In the genomic region with DNA sequence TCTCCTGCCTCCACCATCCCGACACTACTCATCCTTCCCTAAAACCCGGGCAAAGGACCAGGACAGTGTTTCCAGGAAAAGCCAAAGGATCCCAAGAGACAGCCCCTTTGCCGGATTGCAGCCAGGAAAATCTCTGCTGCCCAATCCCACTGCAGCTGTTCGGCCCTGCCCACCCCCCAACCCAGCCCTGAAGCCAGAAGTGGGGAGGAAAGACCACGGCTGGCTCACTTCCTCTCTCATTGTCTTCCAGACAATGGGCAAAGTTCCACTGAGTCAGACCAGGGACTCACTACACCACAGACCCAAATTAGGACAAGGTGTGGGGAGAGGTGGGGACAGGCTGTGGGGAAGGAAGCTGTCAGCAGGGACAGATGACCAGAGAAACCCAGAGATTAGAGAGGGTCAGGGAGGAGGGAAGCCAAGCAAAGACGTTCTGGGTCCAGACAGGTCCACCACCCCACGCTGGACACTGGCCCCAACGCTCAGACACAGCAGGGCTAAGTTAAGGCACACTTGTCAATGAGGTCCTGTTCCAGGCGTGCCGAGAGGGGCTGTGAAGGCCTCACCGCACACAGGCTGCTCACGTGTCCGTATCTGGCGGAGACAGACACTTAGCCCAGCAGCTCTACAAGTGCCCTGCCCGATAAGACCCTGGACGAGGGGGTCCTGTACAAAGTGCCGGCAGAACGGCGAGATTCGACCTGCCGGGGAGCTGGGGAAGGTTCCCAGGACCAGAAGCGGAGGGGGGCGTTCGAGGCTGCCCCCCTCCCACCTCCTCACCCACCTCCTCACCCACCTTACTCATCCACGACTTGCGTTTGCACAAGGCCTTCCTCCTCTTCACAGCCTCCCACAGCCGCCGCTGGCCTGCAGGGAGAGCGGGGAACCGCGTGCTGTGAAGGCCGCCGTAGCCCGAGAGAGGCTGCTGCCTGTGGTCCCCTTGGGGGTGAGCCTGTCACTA, we compare ENCODE assay signal across 12 cellular contexts. TPM values are rescaled to one million over a fixed set of nuclear protein-coding genes. Genes with fewer than 3 reads are reported as not detected.
DNase-seq lines count a peak whose midpoint lies in the region; ATAC-seq and TF ChIP-seq lines count a peak whose summit lies in the region.
"Had no signal": no experiment of that assay in that cellular context is flagged by ENCODE, and none has a peak within 500 bp of the region (broad histone marks: within the 10 kb centered on the region; RNA-seq: fewer than 3 reads in every experiment).

No MANE protein-coding gene starts in this region.

- H3K4me1 Mint-ChIP-seq in nephron, result peaks cover 55% of the 10 kb centered on the region

- peak overlapping the region; percentile 78 to 97 (median 87) for H3K4me2 ChIP-seq in BLaER1 treated with 17β-estradiol and CSF1 and Interleukin-3, amounts not matched to agents 10 nM and 100 nM

- peaks cover 27 to 98% (median 60%) of the 10 kb centered on the region in 11 experiments for H4K20me1 ChIP-seq in BLaER1 treated with 17β-estradiol and CSF1 and Interleukin-3, amounts not matched to agents 10 nM and 100 nM

- peaks cover 3% of the 10 kb centered on the region for H3K27me3 Mint-ChIP-seq in nephron (ENCODE audit: low read depth)

- H3K4me1 ChIP-seq in BLaER1 treated with 17β-estradiol and CSF1 and Interleukin-3, amounts not matched to agents 10 nM and 100 nM, result peaks cover 42 to 89% (median 73%) of the 10 kb centered on the region in 10 experiments
- H3K4me1 ChIP-seq in SJCRH30 (peaks cover 35% of the 10 kb centered on the region), vagina (peaks cover 8% of the 10 kb centered on the region)

- ATAC-seq in GM21786 (IDR thresholded peaks at IDR 0.05; ENCODE audit: unreplicated experiment), result no peak
- ATAC-seq: Panc1 had no signal

- DNase-seq in SJCRH30, result peak; percentile 55 to 66
- peak; percentile 51 for DNase-seq in fibroblast of peridontal ligament (ENCODE audit: extremely low read depth)
- no peak for DNase-seq in vagina (ENCODE audit: extremely low spot score in 2 of 2)
- no peak for DNase-seq in activated CD4-positive, alpha-beta T cell treated with anti-CD3 and anti-CD28 coated beads, Interleukin-2, amount 50 U/mL, for 1 hour
- no peak for DNase-seq in T-helper 2 cell
- DNase-seq: NCI-H187, tibial artery had no signal

- peak overlapping the region; percentile 77 to 93 (median 91) for H3K27ac Mint-ChIP-seq in nephron

- H3K9ac ChIP-seq in BLaER1 treated with 17β-estradiol and CSF1 and Interleukin-3, amounts not matched to agents 10 nM and 100 nM, result peak overlapping the region in 9 of 11 experiments; percentile 1 to 73 (median 47); a peak in 13 of 22 replicates

- TF ChIP-seq CTCF in nephron (IDR thresholded peaks at IDR 0.05; ENCODE audit: unreplicated experiment in 3 of 3), result no peak
- TF ChIP-seq CTCF in vagina (IDR thresholded peaks at IDR 0.05), result no peak

- peaks cover 13 to 47% (median 32%) of the 10 kb centered on the region in 11 experiments; a peak in 21 of 22 replicates for H3K36me3 ChIP-seq in BLaER1 treated with 17β-estradiol and CSF1 and Interleukin-3, amounts not matched to agents 10 nM and 100 nM
- peaks cover 23% of the 10 kb centered on the region for H3K36me3 ChIP-seq in SJCRH30
- H3K36me3 ChIP-seq in vagina, result peaks cover 0 to 44% of the 10 kb centered on the region in 2 donors

- H3K36me3 Mint-ChIP-seq in nephron (ENCODE audit: low read depth), result peaks cover 14% of the 10 kb centered on the region

- no peak for TF ChIP-seq POLR2A in vagina (IDR thresholded peaks at IDR 0.05)

- peak overlapping the region in 2 of 3 experiments; percentile 21 to 46 for H3K4me3 Mint-ChIP-seq in nephron

- no peaks in the 10 kb centered on the region for H3K9me3 ChIP-seq in BLaER1 treated with 17β-estradiol and CSF1 and Interleukin-3, amounts not matched to agents 10 nM and 100 nM (replicated peaks in 1 of 11)
- H3K9me3 ChIP-seq in SJCRH30 (replicated peaks), result no peaks in the 10 kb centered on the region
- no peaks in the 10 kb centered on the region for H3K9me3 ChIP-seq in vagina
- H3K9me3 ChIP-seq: tibial artery had no signal

- H3K4me3 ChIP-seq in BLaER1 treated with 17β-estradiol and CSF1 and Interleukin-3, amounts not matched to agents 10 nM and 100 nM, result peak overlapping the region in 3 of 10 experiments; percentile 21 to 45 (median 28); a peak in 1 of 20 replicates
- H3K4me3 ChIP-seq in SJCRH30 (peak overlapping the region; percentile 18), vagina (no peak overlapping the region)
- H3K4me3 ChIP-seq: tibial artery had no signal

- no peaks in the 10 kb centered on the region for H3K27me3 ChIP-seq in BLaER1 treated with 17β-estradiol and CSF1 and Interleukin-3, amounts not matched to agents 10 nM and 100 nM
- H3K27me3 ChIP-seq in SJCRH30 (no peaks in the 10 kb centered on the region), vagina (no peaks in the 10 kb centered on the region)
- H3K27me3 ChIP-seq: tibial artery had no signal

- H3K9me3 Mint-ChIP-seq in nephron, result no peaks in the 10 kb centered on the region

- intact Hi-C loops in vagina (cut with DNase I), result no loop called here

- peak overlapping the region in 5 of 11 experiments; percentile 41 to 69 (median 54); a peak in 10 of 22 replicates for H3K27ac ChIP-seq in BLaER1 treated with 17β-estradiol and CSF1 and Interleukin-3, amounts not matched to agents 10 nM and 100 nM
- peak overlapping the region; percentile 92 for H3K27ac ChIP-seq in SJCRH30
- no peak overlapping the region for H3K27ac ChIP-seq in vagina
- H3K27ac ChIP-seq: VCaP had no signal

RNA-seq across cellular contexts. Expression of gene TNK2, which starts 21.9 kb away (rescaled TPM):
- total RNA-seq in SJCRH30 (2014; rRNA removed; shearing (Covaris generic)), result 17.4 and 21.8 TPM in 2 replicates
- 41.5 TPM for total RNA-seq in vagina

Comparison
In these comparisons a context has a peak if more than half of its experiments do, and no peak if none do; other contexts are left out.
1. DNase-seq: peak in SJCRH30 (2 of 2) and fibroblast of peridontal ligament (single experiment); none in vagina (0 of 2), activated CD4-positive, alpha-beta T cell treated with anti-CD3 and anti-CD28 coated beads, Interleukin-2, amount 50 U/mL, for 1 hour (single experiment) and T-helper 2 cell (0 of 5).